In the genomic region with DNA sequence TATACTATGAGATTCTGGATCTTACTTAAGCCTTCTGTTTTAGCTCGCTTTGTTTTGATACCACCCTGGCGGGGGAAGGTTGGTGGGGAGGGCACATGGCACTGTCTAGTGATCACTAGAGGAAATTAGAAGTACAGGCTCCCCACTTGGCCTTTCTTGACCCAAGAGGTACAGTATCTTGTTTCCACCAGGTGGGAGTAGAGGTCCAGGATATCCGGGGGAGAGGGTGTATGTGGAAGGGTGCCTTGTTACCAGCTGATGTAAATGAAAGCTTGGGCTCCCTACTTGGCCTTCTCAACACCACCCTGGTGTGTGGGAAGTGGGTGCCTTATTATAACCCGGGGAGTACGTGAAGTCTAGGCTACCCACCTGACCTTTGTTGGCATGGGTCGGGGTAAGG, we compare ENCODE assay signal across 12 cellular contexts. TPM values are rescaled to one million over a fixed set of nuclear protein-coding genes. Genes with fewer than 3 reads are reported as not detected.
DNase-seq lines count a peak whose midpoint lies in the region; ATAC-seq, FAIRE-seq and TF ChIP-seq lines count a peak whose summit lies in the region.
"Had no signal": no experiment of that assay in that cellular context is flagged by ENCODE, and none has a peak within 500 bp of the region (broad histone marks: within the 10 kb centered on the region; RNA-seq: fewer than 3 reads in every experiment).

No MANE protein-coding gene starts in this region.

- H4K20me1 ChIP-seq in GM12878 (ENCODE audit: control insufficient read depth, insufficient read depth): no peaks in the 10 kb centered on the region
- H4K20me1 ChIP-seq in mammary epithelial cell (ENCODE audit: insufficient read depth, low read length): no peaks in the 10 kb centered on the region

- no peaks in the 10 kb centered on the region for H3K36me3 ChIP-seq in GM12878 (ENCODE audit: control insufficient read depth in 2 of 2, insufficient read depth in 2 of 2, low read length in 1 of 2)
- H3K36me3 ChIP-seq in mammary epithelial cell (ENCODE audit: insufficient read depth, low read length): no peaks in the 10 kb centered on the region
- H3K36me3 ChIP-seq: vagina had no signal

- DNase-seq in activated CD8-positive, alpha-beta memory T cell treated with anti-CD3 and anti-CD28 coated beads, Interleukin-2, amount 10 ng/mL, durations not matched to agents 7 days and 5 days: no peak
- no peak for DNase-seq in activated CD8-positive, alpha-beta memory T cell treated with anti-CD3 and anti-CD28 coated beads for 24 hours
- no peak for DNase-seq in HFFc6
- no peak for DNase-seq in GM12878 (ENCODE audit: low read depth, low spot score)
- DNase-seq in osteocyte (ENCODE audit: extremely low spot score, unreplicated experiment): no peak
- DNase-seq in NCI-H446 treated with DMSO at 0.1 percent for 48 hours (lab: John Stamatoyannopoulos, UW): no peak
- DNase-seq in mammary epithelial cell: no peak
- DNase-seq: caudate nucleus, hippocampal formation had no signal

- no peak for TF ChIP-seq EP300 in GM12878 (IDR thresholded peaks at IDR 0.05; ENCODE audit: borderline replicate concordance in 1 of 2, control insufficient read depth in 1 of 2, low read depth in 2 of 2, low read length in 2 of 2)

- dilution Hi-C loops in mammary epithelial cell (cut with HindIII; ENCODE audit: low sequenced_read_pairs): no loop called here

- H3K27me3 ChIP-seq in GM12878 (replicated peaks in 1 of 2; ENCODE audit: control insufficient read depth in 2 of 2, insufficient read depth in 2 of 2, low read length in 1 of 2) (no peaks in the 10 kb centered on the region), mammary epithelial cell (ENCODE audit: insufficient read depth, low read length) (no peaks in the 10 kb centered on the region)
- H3K27me3 ChIP-seq: vagina had no signal

- H2AFZ ChIP-seq in GM12878 (ENCODE audit: control insufficient read depth, low read depth, low read length): no peak overlapping the region
- no peak overlapping the region for H2AFZ ChIP-seq in mammary epithelial cell (ENCODE audit: low read depth, low read length)

- CTCF ChIA-PET in activated CD8-positive, alpha-beta memory T cell treated with anti-CD3 and anti-CD28 coated beads, Interleukin-2, amount 10 ng/mL, durations not matched to agents 7 days and 5 days (lab: Charles Lee): no interaction called here
- CTCF ChIA-PET in GM12878 (lab: Yijun Ruan, JAX) (interaction anchor here (1.4 kb wide), 1 partner anchor 362 kb away, joined by 3 read pairs; no protein-coding TSS in a partner anchor), mammary epithelial cell (lab: Charles Lee; ENCODE audit: low non-redundant PET) (no interaction called here)

- intact Hi-C loops in GM12878 (cut with micrococcal nuclease; ENCODE audit: unreplicated experiment): loop anchor here (2.0 to 10.0 kb wide), 5 partner anchors 28 to 383 kb away; a partner anchor contains a TSS
- intact Hi-C loops in mammary epithelial cell (cut with micrococcal nuclease): no loop called here

- FAIRE-seq in GM12878 (lab: Jason Lieb, UNC): no peak
- FAIRE-seq: TTC549 had no signal

- H3K4me1 Mint-ChIP-seq in activated CD8-positive, alpha-beta memory T cell treated with anti-CD3 and anti-CD28 coated beads, Interleukin-2, amount 10 ng/mL, durations not matched to agents 7 days and 5 days: peaks cover 8% of the 10 kb centered on the region
- no peaks in the 10 kb centered on the region for H3K4me1 Mint-ChIP-seq in HFFc6 (ENCODE audit: low read depth)
- H3K4me1 Mint-ChIP-seq in osteocyte (ENCODE audit: unreplicated experiment): peaks cover 25% of the 10 kb centered on the region

- no peak for TF ChIP-seq POLR2A in GM12878 (IDR thresholded peaks at IDR 0.05; ENCODE audit: low read depth, low read length)

- H3K9me3 ChIP-seq in GM12878 (replicated peaks; ENCODE audit: control insufficient read depth, insufficient read depth, low read length) (peaks cover 8% of the 10 kb centered on the region), mammary epithelial cell (replicated peaks; ENCODE audit: insufficient read depth, low read length) (no peaks in the 10 kb centered on the region)
- H3K9me3 ChIP-seq: vagina had no signal

- no peak overlapping the region for H3K4me3 Mint-ChIP-seq in activated CD8-positive, alpha-beta memory T cell treated with anti-CD3 and anti-CD28 coated beads, Interleukin-2, amount 10 ng/mL, durations not matched to agents 7 days and 5 days
- H3K4me3 Mint-ChIP-seq in HFFc6 (no peak overlapping the region), osteocyte (ENCODE audit: unreplicated experiment) (no peak overlapping the region)

- peak; percentile 55 for TF ChIP-seq RAD21 in GM12878 (IDR thresholded peaks at IDR 0.05; ENCODE audit: insufficient read depth, low read depth, low read length)

- peaks cover 41% of the 10 kb centered on the region for H3K36me3 Mint-ChIP-seq in activated CD8-positive, alpha-beta memory T cell treated with anti-CD3 and anti-CD28 coated beads, Interleukin-2, amount 10 ng/mL, durations not matched to agents 7 days and 5 days
- H3K36me3 Mint-ChIP-seq in HFFc6 (ENCODE audit: low read depth) (peaks cover 22% of the 10 kb centered on the region), osteocyte (ENCODE audit: unreplicated experiment) (peaks cover 55% of the 10 kb centered on the region)

- H3K79me2 ChIP-seq in GM12878 (ENCODE audit: control insufficient read depth, insufficient read depth, low read length): peaks cover 30% of the 10 kb centered on the region
- H3K79me2 ChIP-seq in mammary epithelial cell (ENCODE audit: insufficient read depth, low read length): peaks cover 99% of the 10 kb centered on the region

- in situ Hi-C loops in GM12878 (cut with MboI) (loop anchor here (10.0 to 25.0 kb wide), 2 partner anchors 386 to 1223 kb away; a partner anchor contains a TSS), mammary epithelial cell (cut with MboI; ENCODE audit: low sequenced_read_pairs in 2 of 2) (loop anchor here in 1 of 2 donors (10.0 kb wide), 1 partner anchor 174 kb away; no protein-coding TSS in a partner anchor)

- SMC1A ChIA-PET in GM12878 (lab: Charles Lee; ENCODE audit: uncharacterized antibody, unreplicated experiment): interaction anchor here (0.8 to 1.0 kb wide), 4 partner anchors 15 to 29 kb away, joined by 3 read pairs; no protein-coding TSS in a partner anchor

- no peak overlapping the region for H3K4me3 ChIP-seq in GM12878
- H3K4me3 ChIP-seq in mammary epithelial cell (replicated peaks in 1 of 3; ENCODE audit: insufficient read depth in 1 of 3, low read depth in 2 of 3, low read length in 3 of 3): no peak overlapping the region
- H3K4me3 ChIP-seq: vagina had no signal

- no TSS peak for BruUV-seq in GM12878 (replicated peaks; lab: Mats Ljungman, UMichigan)
- BruUV-seq in mammary epithelial cell (replicated peaks; lab: Mats Ljungman, UMichigan): no TSS peak

- H3K9me3 Mint-ChIP-seq in activated CD8-positive, alpha-beta memory T cell treated with anti-CD3 and anti-CD28 coated beads, Interleukin-2, amount 10 ng/mL, durations not matched to agents 7 days and 5 days (ENCODE audit: low read depth): peaks cover 18% of the 10 kb centered on the region
- H3K9me3 Mint-ChIP-seq in HFFc6 (peaks cover 13% of the 10 kb centered on the region), osteocyte (ENCODE audit: unreplicated experiment) (peaks cover 42% of the 10 kb centered on the region)

- H3K4me2 ChIP-seq in GM12878 (ENCODE audit: control insufficient read depth, insufficient read depth) (no peak overlapping the region; the same call in 1 of the 2 replicates), mammary epithelial cell (ENCODE audit: insufficient read depth, low read depth, low read length) (no peak overlapping the region)

- H3K27ac ChIP-seq in GM12878 (ENCODE audit: control insufficient read depth, insufficient read depth): no peak overlapping the region
- no peak overlapping the region for H3K27ac ChIP-seq in mammary epithelial cell (ENCODE audit: insufficient read depth, low read depth, low read length)
- H3K27ac ChIP-seq: vagina had no signal

- H3K9ac ChIP-seq in GM12878 (ENCODE audit: control insufficient read depth, insufficient read depth, low read length): no peak overlapping the region
- no peak overlapping the region for H3K9ac ChIP-seq in mammary epithelial cell (ENCODE audit: insufficient read depth, low read length)

- RAD21 ChIA-PET in GM12878 (lab: Charles Lee; ENCODE audit: unreplicated experiment): interaction anchor here (1.0 to 1.5 kb wide), 3 partner anchors 91 to 168 kb away, joined by 4 to 5 read pairs (median 4); a partner anchor contains a TSS

- H3K27me3 Mint-ChIP-seq in activated CD8-positive, alpha-beta memory T cell treated with anti-CD3 and anti-CD28 coated beads, Interleukin-2, amount 10 ng/mL, durations not matched to agents 7 days and 5 days: no peaks in the 10 kb centered on the region
- H3K27me3 Mint-ChIP-seq in HFFc6 (ENCODE audit: insufficient read depth) (no peaks in the 10 kb centered on the region; the same call in none of the 2 replicates), osteocyte (ENCODE audit: unreplicated experiment) (no peaks in the 10 kb centered on the region)

- 17% methylated on average over 6 of the region's 6 CpGs for WGBS in GM12878 (ENCODE audit: insufficient coverage, insufficient replicate concordance, low lambda C conversion rate, missing lambda C conversion rate)
- 97% methylated on average over 6 of the region's 6 CpGs for WGBS in mammary epithelial cell (ENCODE audit: low coverage, missing lambda C conversion rate)

- TF ChIP-seq CTCF in HFFc6 (IDR thresholded peaks at IDR 0.05): peak; percentile 32; the same call in 1 of the 2 replicates
- TF ChIP-seq CTCF in GM12878 (IDR thresholded peaks at IDR 0.05 in 2 of 3, conservative IDR thresholded peaks at IDR 0.05 in 1 of 3; ENCODE audit: control insufficient read depth in 2 of 3, extremely low read depth in 1 of 3, insufficient read depth in 1 of 3, low read depth in 3 of 3, low read length in 3 of 3): peak in 2 of 3 experiments; percentile 22 to 40; a peak in 2 of 6 replicates
- TF ChIP-seq CTCF in osteocyte (IDR thresholded peaks at IDR 0.05): no peak
- no peak for TF ChIP-seq CTCF in mammary epithelial cell (conservative IDR thresholded peaks at IDR 0.05 in 1 of 2, IDR thresholded peaks at IDR 0.05 in 1 of 2; ENCODE audit: extremely low read depth in 1 of 2, insufficient read depth in 1 of 2, low read depth in 1 of 2, low read length in 2 of 2)

- H3K4me1 ChIP-seq in GM12878 (ENCODE audit: control insufficient read depth, insufficient read depth, low read length) (peaks cover 23% of the 10 kb centered on the region), mammary epithelial cell (ENCODE audit: insufficient read depth, low read length) (no peaks in the 10 kb centered on the region)

- no peak overlapping the region for H3K27ac Mint-ChIP-seq in activated CD8-positive, alpha-beta memory T cell treated with anti-CD3 and anti-CD28 coated beads, Interleukin-2, amount 10 ng/mL, durations not matched to agents 7 days and 5 days
- no peak overlapping the region for H3K27ac Mint-ChIP-seq in HFFc6
- H3K27ac Mint-ChIP-seq in osteocyte (ENCODE audit: unreplicated experiment): peak overlapping the region; percentile 15

- POLR2A ChIA-PET in GM12878 (lab: Charles Lee): no interaction called here

- peak; percentile 58 for ATAC-seq in activated CD8-positive, alpha-beta memory T cell treated with anti-CD3 and anti-CD28 coated beads, Interleukin-2, amount 10 ng/mL, durations not matched to agents 7 days and 5 days
- ATAC-seq in GM12878 (peak; percentile 37), GM21528 (IDR thresholded peaks at IDR 0.05; ENCODE audit: low FRiP score, unreplicated experiment) (no peak)

RNA-seq across cellular contexts. Expression of a gene that starts 7.5 kb away (rescaled TPM):
- 10 to 100 TPM; 36.2 to 42.7 TPM for total RNA-seq in activated CD8-positive, alpha-beta memory T cell treated with anti-CD3 and anti-CD28 coated beads, Interleukin-2, amount 10 ng/mL, durations not matched to agents 7 days and 5 days
- total RNA-seq in HFFc6 (2021; fragmentation: NEBNext Ultra II Directional; extraction: Animal tissue kit (Norgen Biotek cat#: 25700)): 10 to 100 TPM; 36.4 to 48.2 (median 40.2) TPM
- total RNA-seq in GM12878 (2013; cell fraction: nucleolus; rRNA removed): 54.0 and 55.0 TPM in 2 replicates
- total RNA-seq in GM12878 (2014; rRNA removed) (33.4 and 38.3 TPM in 2 replicates), GM12878 (2014; rRNA removed; fragmentation: Illumina TruSeq; extraction: Trizol) (49.5 and 51.3 TPM in 2 replicates), GM12878 (2021) (53.7 and 56.5 TPM in 2 replicates), osteocyte (264 and 270 TPM in 2 replicates), mammary epithelial cell (10 to 100 TPM; 51.5 to 61.2 TPM)
- polyA plus RNA-seq in GM12878 (2011; ENCODE audit: low read depth): 12.6 TPM
- polyA plus RNA-seq in GM12878 (2011; rRNA removed) (45.5 and 65.5 TPM in 2 replicates), GM12878 (2014; fragmentation: Illumina TruSeq; extraction: Trizol) (41.9 and 51.7 TPM in 2 replicates), GM12878 (2014; fragmentation: Nextera tagmentation; extraction: Ambion mirVana) (10 to 100 TPM; 16.6 to 18.4 TPM), GM12878 (2014; rRNA removed) (24.5 and 26.3 TPM in 2 replicates), GM12878 (2016; fragmentation: Nextera tagmentation; extraction: Ambion mirVana) (1 to 10 TPM; 8.0 to 9.0 TPM), mammary epithelial cell (52.5 TPM)
- polyA plus RNA-seq in GM12878 (2011; cell fraction: cytosol; rRNA removed): 16.3 and 17.2 TPM in 2 replicates
- polyA plus RNA-seq in GM12878 (2011; cell fraction: nucleus; rRNA removed): 9.9 TPM in 2 replicates
- polyA plus RNA-seq in GM12878 (2012): 14.0 and 17.7 TPM in 2 replicates
- 34.6 and 61.2 TPM in 2 replicates for polyA minus RNA-seq in GM12878 (2011; rRNA and poly(A)+ RNA removed)
- polyA minus RNA-seq in GM12878 (2011; cell fraction: cytosol; rRNA and poly(A)+ RNA removed): 18.4 and 25.1 TPM in 2 replicates
- polyA minus RNA-seq in GM12878 (2011; cell fraction: nucleus; rRNA and poly(A)+ RNA removed): 11.2 and 18.2 TPM in 2 replicates
- 77.7 TPM for polyA minus RNA-seq in mammary epithelial cell

Comparison
In these comparisons a context has a peak if more than half of its experiments do, and no peak if none do; other contexts are left out.
1. CTCF ChIP-seq: peak in HFFc6 (single experiment) and GM12878 (2 of 3); none in osteocyte (single experiment) and mammary epithelial cell (0 of 2).